ENCODE assay signal across 6 cellular contexts in the genomic region with DNA sequence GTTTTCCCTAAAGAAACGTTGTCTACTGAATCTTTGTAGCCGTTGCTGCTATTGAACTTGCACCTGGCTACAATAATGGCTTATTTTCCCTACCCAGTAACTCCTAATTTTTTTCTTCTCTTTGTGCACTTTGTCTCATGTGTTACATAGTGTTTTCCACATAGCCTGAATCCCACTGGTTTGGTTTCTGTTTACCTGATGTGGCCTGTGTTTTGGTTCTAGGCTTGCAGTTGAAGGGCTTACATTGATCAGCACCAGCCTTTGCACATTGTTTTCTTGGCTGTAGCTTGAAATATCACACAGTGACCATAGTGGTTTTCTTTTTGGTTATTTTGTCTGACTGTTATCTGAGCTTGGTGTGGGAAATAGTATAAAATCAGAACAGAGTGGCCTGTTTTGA.
"Had no signal": no experiment of that assay in that cellular context is flagged by ENCODE, and none has a peak within 500 bp of the region (broad histone marks: within the 10 kb centered on the region; RNA-seq: fewer than 3 reads in every experiment).

No MANE protein-coding gene starts in this region.

- DNase-seq: GM23248, GOT3, H7, HFFc6 had no signal

- ATAC-seq: HCT116 had no signal

- FAIRE-seq: HTR-8/SVneo had no signal
